Comparison of ENCODE assay signal across 8 cellular contexts in the genomic region with DNA sequence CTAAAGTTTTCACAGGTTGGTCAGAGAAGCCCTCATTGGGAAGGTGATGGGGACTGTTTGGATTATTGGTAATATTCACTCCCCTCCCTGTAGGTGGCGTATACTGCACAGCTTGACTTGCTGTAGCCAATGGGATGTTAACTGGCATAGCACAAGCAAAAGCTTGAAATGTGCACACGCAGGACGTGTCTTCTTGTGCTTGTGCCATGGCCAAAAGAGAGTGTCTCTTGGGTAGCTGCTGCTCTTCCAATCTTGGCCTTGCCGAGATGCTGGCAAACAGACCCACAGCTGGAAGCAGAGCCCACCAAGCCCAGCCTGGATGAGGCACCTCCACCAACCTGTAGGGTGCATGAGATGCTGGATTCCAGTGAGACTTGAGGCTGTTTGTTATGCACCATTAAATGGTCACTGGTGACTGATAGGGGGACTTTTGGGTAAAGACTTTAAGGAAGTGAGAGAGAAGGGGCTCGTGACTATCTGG.
A peak's percentile ranks its signal among the peaks of the same experiment; 100 is the strongest.
DNase-seq lines count a peak whose midpoint lies in the region; ATAC-seq and TF ChIP-seq lines count a peak whose summit lies in the region.

No MANE protein-coding gene starts in this region.

- no peaks in the 10 kb centered on the region for H3K4me1 ChIP-seq in spleen

- TF ChIP-seq POLR2A in erythroblast (IDR thresholded peaks at IDR 0.05; ENCODE audit: low read length) (no peak), spleen (IDR thresholded peaks at IDR 0.05) (no peak)

- intact Hi-C loops in spleen (cut with DNase I; ENCODE audit: low total_unique reads) = no loop called here

- no peaks in the 10 kb centered on the region for H3K9me3 ChIP-seq in spleen

- no peak overlapping the region for H3K27ac ChIP-seq in spleen

- DNase-seq in AG10803 (ENCODE audit: low read depth) (peak; percentile 11), NCI-H2196 treated with DMSO at 0.1 percent for 48 hours (lab: John Stamatoyannopoulos, UW; ENCODE audit: unreplicated experiment) (peak; percentile 1), erythroblast (lab: John Stamatoyannopoulos, UW) (peak; percentile 21 to 32), spleen (peak; percentile 50), NCI-H446 treated with DMSO at 0.1 percent for 48 hours (lab: John Stamatoyannopoulos, UW) (no peak)
- DNase-seq in stimulated activated CD8-positive, alpha-beta memory T cell treated with anti-CD3 and anti-CD28 coated beads, Interleukin-4, amount 100 ng/mL, for 48 hours = no peak

- no peaks in the 10 kb centered on the region for H3K36me3 ChIP-seq in spleen

- H3K4me3 ChIP-seq in AG10803 (ENCODE audit: low read length) (no peak overlapping the region), spleen (no peak overlapping the region)

- peak; percentile 49 for TF ChIP-seq CTCF in AG10803 (conservative IDR thresholded peaks at IDR 0.05; ENCODE audit: low read length)
- TF ChIP-seq CTCF in GM12874 (IDR thresholded peaks at IDR 0.05; ENCODE audit: insufficient read depth, low read depth, low read length) = peak; percentile 59
- peak in 2 of 11 experiments; percentile 7 to 27 for TF ChIP-seq CTCF in spleen (IDR thresholded peaks at IDR 0.05 in 8 of 11, conservative IDR thresholded peaks at IDR 0.05 in 3 of 11)

- peaks cover 0 to 5% (median 0%) of the 10 kb centered on the region in 7 donors for H3K27me3 ChIP-seq in spleen (replicated peaks in 1 of 7)

- whole genome bisulfite sequencing in spleen, 5 donors = 39 to 55% (median 50%) methylated on average over 5 of the region's 5 CpGs

- peak; percentile 64 for ATAC-seq in HG02870 (IDR thresholded peaks at IDR 0.05; ENCODE audit: unreplicated experiment)

Comparison
In these comparisons a context has a peak if more than half of its experiments do, and no peak if none do; other contexts are left out.
1. DNase-seq: peak in AG10803 (single experiment), NCI-H2196 treated with DMSO at 0.1 percent for 48 hours (single experiment), erythroblast (2 of 2) and spleen (single experiment); none in NCI-H446 treated with DMSO at 0.1 percent for 48 hours (single experiment) and stimulated activated CD8-positive, alpha-beta memory T cell treated with anti-CD3 and anti-CD28 coated beads, Interleukin-4, amount 100 ng/mL, for 48 hours (single experiment).